8 cellular contexts compared by ENCODE assay signal in the genomic region with DNA sequence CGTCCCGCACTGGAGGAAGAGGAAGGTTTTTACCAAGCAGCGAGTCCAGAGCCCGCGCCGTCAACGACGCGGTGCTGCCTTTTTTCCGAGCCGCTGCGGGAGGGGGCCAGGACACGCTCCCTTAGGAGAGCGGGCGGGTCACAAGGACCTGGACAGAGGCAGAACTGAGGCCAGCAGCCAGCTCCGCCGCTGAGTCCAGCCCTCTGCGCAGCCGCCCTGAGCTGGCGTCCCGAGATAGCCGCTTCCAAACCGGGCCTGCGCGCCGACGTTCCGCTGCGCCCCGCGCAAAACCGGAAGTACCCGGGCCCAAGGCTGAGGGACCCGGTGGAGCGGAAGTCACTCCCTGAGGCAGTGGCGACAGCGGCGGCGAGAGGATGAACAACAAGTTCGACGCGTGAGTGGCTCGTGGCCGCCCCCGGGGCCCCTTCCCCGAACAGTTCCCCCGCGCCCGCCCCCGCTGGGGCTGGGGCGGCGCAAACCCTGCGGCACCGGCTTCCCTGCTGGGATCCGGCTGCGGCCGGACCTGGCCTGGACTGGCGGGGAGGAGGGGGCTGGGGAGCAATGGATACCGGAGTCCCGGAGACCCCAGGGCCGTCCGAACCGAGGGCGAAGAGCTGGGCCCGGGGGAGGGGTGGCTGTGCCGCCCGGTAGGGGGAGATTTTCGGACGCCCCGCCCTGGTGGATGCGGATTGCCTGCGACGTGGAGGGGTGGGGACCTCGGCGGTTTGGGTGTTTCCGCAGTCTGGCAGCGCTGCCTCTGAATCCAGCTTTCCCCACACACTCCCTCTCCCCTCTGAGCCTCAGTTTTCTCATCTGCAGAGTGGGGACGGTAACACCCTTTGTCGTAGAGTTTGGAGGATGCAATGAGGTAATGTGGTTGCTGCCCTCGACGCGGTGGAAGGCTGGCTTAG. TPM values are rescaled to one million over a fixed set of nuclear protein-coding genes. Genes with fewer than 3 reads are reported as not detected.
A peak's percentile ranks its signal among the peaks of the same experiment; 100 is the strongest.
DNase-seq lines count a peak whose midpoint lies in the region; ATAC-seq and TF ChIP-seq lines count a peak whose summit lies in the region.

A gene with protein sequence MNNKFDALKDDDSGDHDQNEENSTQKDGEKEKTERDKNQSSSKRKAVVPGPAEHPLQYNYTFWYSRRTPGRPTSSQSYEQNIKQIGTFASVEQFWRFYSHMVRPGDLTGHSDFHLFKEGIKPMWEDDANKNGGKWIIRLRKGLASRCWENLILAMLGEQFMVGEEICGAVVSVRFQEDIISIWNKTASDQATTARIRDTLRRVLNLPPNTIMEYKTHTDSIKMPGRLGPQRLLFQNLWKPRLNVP (plus strand): TSS at position 339 of the 911 bp plus-strand sequence. CDS start 36 bp downstream, at position 375.
TSS of gene TIGD1 (minus strand) at position 207 of the 911 bp plus-strand sequence. CDS start 675 bp downstream, outside the sequence.

- H3K4me1 Mint-ChIP-seq in GM23338 (peaks cover 15% of the 10 kb centered on the region), natural killer cell (peaks cover 63 to 71% of the 10 kb centered on the region in 2 donors)
- H3K4me1 Mint-ChIP-seq in activated T-helper 17 cell treated with anti-CD3 and anti-CD28 coated beads, Interleukin-2, amount 50 U/mL, for 72 hours: peaks cover 50% of the 10 kb centered on the region

- H3K36me3 Mint-ChIP-seq in GM23338 (ENCODE audit: low read depth) (peaks cover 54% of the 10 kb centered on the region), natural killer cell (no peaks in the 10 kb centered on the region)
- H3K36me3 Mint-ChIP-seq in activated T-helper 17 cell treated with anti-CD3 and anti-CD28 coated beads, Interleukin-2, amount 50 U/mL, for 72 hours (ENCODE audit: low read depth): peaks cover 89% of the 10 kb centered on the region

- H3K4me3 ChIP-seq in GM23338: peak within 1 kb of the TSS; percentile 96

- H3K4me3 Mint-ChIP-seq in GM23338 (peak within 1 kb of the TSS; percentile 99), natural killer cell (peak within 1 kb of the TSS; percentile 99)
- peak within 1 kb of the TSS; percentile 99 for H3K4me3 Mint-ChIP-seq in activated T-helper 17 cell treated with anti-CD3 and anti-CD28 coated beads, Interleukin-2, amount 50 U/mL, for 72 hours

- ATAC-seq in GM23338: peak; percentile 97
- peak; percentile 94 for ATAC-seq in activated T-helper 17 cell treated with anti-CD3 and anti-CD28 coated beads, Interleukin-2, amount 50 U/mL, for 72 hours (replicated peaks)
- ATAC-seq in natural killer cell: peak; percentile 84 to 92 (median 89)

- peak within 1 kb of the TSS; percentile 91 for H2AFZ ChIP-seq in GM23338

- H3K9me3 Mint-ChIP-seq in GM23338: peaks cover 15% of the 10 kb centered on the region; the same call in 2 of the 3 replicates
- no peaks in the 10 kb centered on the region for H3K9me3 Mint-ChIP-seq in activated T-helper 17 cell treated with anti-CD3 and anti-CD28 coated beads, Interleukin-2, amount 50 U/mL, for 72 hours
- H3K9me3 Mint-ChIP-seq in natural killer cell: peaks cover 0 to 2% of the 10 kb centered on the region in 2 donors

- H3K27ac Mint-ChIP-seq in GM23338 (peak within 1 kb of the TSS; percentile 99), natural killer cell (peak within 1 kb of the TSS; percentile 94 to 98)
- peak within 1 kb of the TSS; percentile 99 for H3K27ac Mint-ChIP-seq in activated T-helper 17 cell treated with anti-CD3 and anti-CD28 coated beads, Interleukin-2, amount 50 U/mL, for 72 hours

- peaks cover 12% of the 10 kb centered on the region for H3K4me1 ChIP-seq in GM23338 (ENCODE audit: insufficient read depth)

- TF ChIP-seq CTCF in GM23338 (conservative IDR thresholded peaks at IDR 0.05; ENCODE audit: low read depth in 2 of 2): peak in 1 of 2 experiments; percentile 10; a peak in 1 of 4 replicates
- peak; percentile 50 for TF ChIP-seq CTCF in natural killer cell (IDR thresholded peaks at IDR 0.05)

- H4K20me1 ChIP-seq in GM23338 (replicated peaks; ENCODE audit: insufficient read depth): peaks cover 29% of the 10 kb centered on the region

- peaks cover 84% of the 10 kb centered on the region for H3K79me2 ChIP-seq in GM23338 (replicated peaks; ENCODE audit: insufficient read depth)

- DNase-seq in EL: peak; percentile 93
- peak; percentile 97 for DNase-seq in GM23338 (ENCODE audit: low spot score)
- DNase-seq in Kasumi-1 (lab: John Stamatoyannopoulos, UW): peak; percentile 64 to 70
- DNase-seq in RKO (ENCODE audit: low spot score): peak; percentile 94
- DNase-seq in fibroblast of peridontal ligament (ENCODE audit: extremely low read depth): peak; percentile 90
- DNase-seq in natural killer cell: peak; percentile 84
- DNase-seq in stimulated activated naive CD4-positive, alpha-beta T cell treated with Interleukin-2 at 50 U/mL for 16 hours (lab: John Stamatoyannopoulos, UW): peak; percentile 92

- peak within 1 kb of the TSS; percentile 98 for H3K27ac ChIP-seq in GM23338 (ENCODE audit: low read depth)

- peaks cover 8% of the 10 kb centered on the region for H3F3A ChIP-seq in GM23338 (replicated peaks; ENCODE audit: low read depth)

- peaks cover 14% of the 10 kb centered on the region for H3K36me3 ChIP-seq in GM23338 (ENCODE audit: insufficient read depth)

- intact Hi-C loops in natural killer cell (cut with micrococcal nuclease): no loop called here

- H3K27me3 ChIP-seq in GM23338 (ENCODE audit: insufficient read depth): no peaks in the 10 kb centered on the region

- peaks cover 5% of the 10 kb centered on the region for H3K27me3 Mint-ChIP-seq in GM23338 (ENCODE audit: insufficient read depth, low read depth, poor library complexity)
- H3K27me3 Mint-ChIP-seq in activated T-helper 17 cell treated with anti-CD3 and anti-CD28 coated beads, Interleukin-2, amount 50 U/mL, for 72 hours: no peaks in the 10 kb centered on the region
- no peaks in the 10 kb centered on the region for H3K27me3 Mint-ChIP-seq in natural killer cell (ENCODE audit: low read depth in 2 of 2)

- peak within 1 kb of the TSS; percentile 96 for H3K4me2 ChIP-seq in GM23338

- no peaks in the 10 kb centered on the region for H3K9me2 ChIP-seq in GM23338 (ENCODE audit: insufficient read depth)

TF ChIP-seq in GM23338, 12 proteins besides CTCF, POLR2A, EP300 and RAD21:
- TF ChIP-seq EZH2phosphoT487 (IDR thresholded peaks at IDR 0.05; ENCODE audit: unreplicated experiment) (no peak), POLR2AphosphoS5 (IDR thresholded peaks at IDR 0.05; ENCODE audit: low read depth) (peak; percentile 94), JUNB (IDR thresholded peaks at IDR 0.05; ENCODE audit: unreplicated experiment) (no peak), CREB1 (CRISPR knock-in tag; IDR thresholded peaks at IDR 0.05; ENCODE audit: low read depth) (peak; percentile 70), EZH2 (IDR thresholded peaks at IDR 0.05; ENCODE audit: low read depth, unreplicated experiment) (no peak), ZNF331 (CRISPR knock-in tag; IDR thresholded peaks at IDR 0.05; ENCODE audit: low read depth) (no peak)
- TF ChIP-seq, protein P1, sequence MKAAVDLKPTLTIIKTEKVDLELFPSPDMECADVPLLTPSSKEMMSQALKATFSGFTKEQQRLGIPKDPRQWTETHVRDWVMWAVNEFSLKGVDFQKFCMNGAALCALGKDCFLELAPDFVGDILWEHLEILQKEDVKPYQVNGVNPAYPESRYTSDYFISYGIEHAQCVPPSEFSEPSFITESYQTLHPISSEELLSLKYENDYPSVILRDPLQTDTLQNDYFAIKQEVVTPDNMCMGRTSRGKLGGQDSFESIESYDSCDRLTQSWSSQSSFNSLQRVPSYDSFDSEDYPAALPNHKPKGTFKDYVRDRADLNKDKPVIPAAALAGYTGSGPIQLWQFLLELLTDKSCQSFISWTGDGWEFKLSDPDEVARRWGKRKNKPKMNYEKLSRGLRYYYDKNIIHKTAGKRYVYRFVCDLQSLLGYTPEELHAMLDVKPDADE (IDR thresholded peaks at IDR 0.05): peak; percentile 72

RNA-seq across cellular contexts. Expression of the first gene that starts in this region (rescaled TPM):
- 59.2 and 68.1 TPM in 2 replicates for total RNA-seq in GM23338 (2014; rRNA removed; shearing (Covaris generic))
- 148 and 152 TPM in 2 replicates for polyA plus RNA-seq in GM23338 (2016; fragmentation: Nextera tagmentation; extraction: Ambion mirVana)
- 10 to 100 TPM; 44.3 to 65.7 TPM for total RNA-seq in activated T-helper 17 cell treated with anti-CD3 and anti-CD28 coated beads, Interleukin-2, amount 50 U/mL, for 72 hours
- total RNA-seq in natural killer cell: 10 to 100 TPM; 62.2 to 67.6 (median 63.5) TPM

RNA-seq across cellular contexts. Expression of gene TIGD1, which starts in this region (rescaled TPM):
- 6.1 and 7.6 TPM in 2 replicates for total RNA-seq in GM23338 (2014; rRNA removed; shearing (Covaris generic))
- 6.6 and 9.3 TPM in 2 replicates for polyA plus RNA-seq in GM23338 (2016; fragmentation: Nextera tagmentation; extraction: Ambion mirVana)
- 1 to 10 TPM; 6.0 to 7.7 TPM for total RNA-seq in activated T-helper 17 cell treated with anti-CD3 and anti-CD28 coated beads, Interleukin-2, amount 50 U/mL, for 72 hours
- 10 to 100 TPM; 10.6 to 13.2 (median 12.4) TPM for total RNA-seq in natural killer cell

Comparison
In these comparisons a context has a peak if more than half of its experiments do, and no peak if none do; other contexts are left out.
1. Peak in every context shown above with its lines: DNase-seq, ATAC-seq, H3K4me3 ChIP-seq and H3K27ac ChIP-seq.